1 cellular context compared by ENCODE assay signal in genomic region chr14:100067481-100067880, GRCh38.
A peak's percentile ranks its signal among the peaks of the same experiment; 100 is the strongest.
TF ChIP-seq lines count a peak whose summit lies in the region.

No MANE protein-coding gene starts in this region.

TF ChIP-seq in GM12878, 131 proteins besides CTCF, POLR2A, EP300 and RAD21 (continues in another document):
- TF ChIP-seq, protein P1, sequence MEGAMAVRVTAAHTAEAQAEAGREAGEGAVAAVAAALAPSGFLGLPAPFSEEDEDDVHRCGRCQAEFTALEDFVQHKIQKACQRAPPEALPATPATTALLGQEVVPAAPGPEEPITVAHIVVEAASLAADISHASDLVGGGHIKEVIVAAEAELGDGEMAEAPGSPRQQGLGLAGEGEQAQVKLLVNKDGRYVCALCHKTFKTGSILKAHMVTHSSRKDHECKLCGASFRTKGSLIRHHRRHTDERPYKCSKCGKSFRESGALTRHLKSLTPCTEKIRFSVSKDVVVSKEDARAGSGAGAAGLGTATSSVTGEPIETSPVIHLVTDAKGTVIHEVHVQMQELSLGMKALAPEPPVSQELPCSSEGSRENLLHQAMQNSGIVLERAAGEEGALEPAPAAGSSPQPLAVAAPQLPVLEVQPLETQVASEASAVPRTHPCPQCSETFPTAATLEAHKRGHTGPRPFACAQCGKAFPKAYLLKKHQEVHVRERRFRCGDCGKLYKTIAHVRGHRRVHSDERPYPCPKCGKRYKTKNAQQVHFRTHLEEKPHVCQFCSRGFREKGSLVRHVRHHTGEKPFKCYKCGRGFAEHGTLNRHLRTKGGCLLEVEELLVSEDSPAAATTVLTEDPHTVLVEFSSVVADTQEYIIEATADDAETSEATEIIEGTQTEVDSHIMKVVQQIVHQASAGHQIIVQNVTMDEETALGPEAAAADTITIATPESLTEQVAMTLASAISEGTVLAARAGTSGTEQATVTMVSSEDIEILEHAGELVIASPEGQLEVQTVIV (IDR thresholded peaks at IDR 0.05; ENCODE audit: borderline replicate concordance, partially characterized antibody): no peak
- TF ChIP-seq SUPT20H (IDR thresholded peaks at IDR 0.05; ENCODE audit: borderline replicate concordance, control insufficient read depth, low read depth, low read length) (no peak), FOXK2 (IDR thresholded peaks at IDR 0.05) (no peak), LARP7 (IDR thresholded peaks at IDR 0.05) (no peak), CBX5 (IDR thresholded peaks at IDR 0.05; ENCODE audit: low read depth) (no peak), BRCA1 (IDR thresholded peaks at IDR 0.05; ENCODE audit: low read depth, low read length) (no peak), RUNX3 (IDR thresholded peaks at IDR 0.05; ENCODE audit: low read length) (peak; percentile 33), NR2C1 (IDR thresholded peaks at IDR 0.05) (no peak), CHD2 (IDR thresholded peaks at IDR 0.05; ENCODE audit: borderline replicate concordance, low read depth, low read length) (0 out of 2 replicates have a peak, but pooled peaks have one; percentile 14), ETV6 (conservative IDR thresholded peaks at IDR 0.05 in 1 of 2, IDR thresholded peaks at IDR 0.05 in 1 of 2; ENCODE audit: borderline replicate concordance in 1 of 2, low read depth in 1 of 2) (no peak), MTA2 (IDR thresholded peaks at IDR 0.05; ENCODE audit: low read depth) (no peak), CBFB (IDR thresholded peaks at IDR 0.05; ENCODE audit: low read depth) (no peak), IRF4 (IDR thresholded peaks at IDR 0.05; ENCODE audit: low read depth, low read length) (no peak), ZZZ3 (IDR thresholded peaks at IDR 0.05; ENCODE audit: control insufficient read depth, insufficient read length, low read depth) (no peak), ZBED1 (IDR thresholded peaks at IDR 0.05; ENCODE audit: borderline replicate concordance) (no peak), SMC3 (IDR thresholded peaks at IDR 0.05; ENCODE audit: borderline replicate concordance, low read length) (no peak), NBN (IDR thresholded peaks at IDR 0.05) (no peak), USF1 (IDR thresholded peaks at IDR 0.05; ENCODE audit: borderline replicate concordance, extremely low read length, insufficient read depth, low read depth, low read length) (no peak), SMARCA5 (IDR thresholded peaks at IDR 0.05) (no peak), ZNF384 (IDR thresholded peaks at IDR 0.05; ENCODE audit: borderline replicate concordance, low read depth, low read length) (no peak), CBX3 (IDR thresholded peaks at IDR 0.05; ENCODE audit: borderline replicate concordance, low read depth) (no peak), YBX1 (IDR thresholded peaks at IDR 0.05) (no peak), KLF5 (IDR thresholded peaks at IDR 0.05; ENCODE audit: partially characterized antibody) (no peak), KDM1A (IDR thresholded peaks at IDR 0.05; ENCODE audit: borderline replicate concordance) (no peak), HCFC1 (IDR thresholded peaks at IDR 0.05; ENCODE audit: low read length) (no peak), MXI1 (IDR thresholded peaks at IDR 0.05; ENCODE audit: low read depth, low read length) (no peak), STAT3 (IDR thresholded peaks at IDR 0.05; ENCODE audit: low read depth, low read length) (no peak), MEF2A (IDR thresholded peaks at IDR 0.05; ENCODE audit: insufficient read depth, low read depth, low read length) (no peak), DPF2 (IDR thresholded peaks at IDR 0.05) (no peak), BHLHE40 (IDR thresholded peaks at IDR 0.05; ENCODE audit: borderline replicate concordance in 1 of 2, low read depth in 2 of 2, low read length in 1 of 2) (no peak)
- TF ChIP-seq, protein P2, sequence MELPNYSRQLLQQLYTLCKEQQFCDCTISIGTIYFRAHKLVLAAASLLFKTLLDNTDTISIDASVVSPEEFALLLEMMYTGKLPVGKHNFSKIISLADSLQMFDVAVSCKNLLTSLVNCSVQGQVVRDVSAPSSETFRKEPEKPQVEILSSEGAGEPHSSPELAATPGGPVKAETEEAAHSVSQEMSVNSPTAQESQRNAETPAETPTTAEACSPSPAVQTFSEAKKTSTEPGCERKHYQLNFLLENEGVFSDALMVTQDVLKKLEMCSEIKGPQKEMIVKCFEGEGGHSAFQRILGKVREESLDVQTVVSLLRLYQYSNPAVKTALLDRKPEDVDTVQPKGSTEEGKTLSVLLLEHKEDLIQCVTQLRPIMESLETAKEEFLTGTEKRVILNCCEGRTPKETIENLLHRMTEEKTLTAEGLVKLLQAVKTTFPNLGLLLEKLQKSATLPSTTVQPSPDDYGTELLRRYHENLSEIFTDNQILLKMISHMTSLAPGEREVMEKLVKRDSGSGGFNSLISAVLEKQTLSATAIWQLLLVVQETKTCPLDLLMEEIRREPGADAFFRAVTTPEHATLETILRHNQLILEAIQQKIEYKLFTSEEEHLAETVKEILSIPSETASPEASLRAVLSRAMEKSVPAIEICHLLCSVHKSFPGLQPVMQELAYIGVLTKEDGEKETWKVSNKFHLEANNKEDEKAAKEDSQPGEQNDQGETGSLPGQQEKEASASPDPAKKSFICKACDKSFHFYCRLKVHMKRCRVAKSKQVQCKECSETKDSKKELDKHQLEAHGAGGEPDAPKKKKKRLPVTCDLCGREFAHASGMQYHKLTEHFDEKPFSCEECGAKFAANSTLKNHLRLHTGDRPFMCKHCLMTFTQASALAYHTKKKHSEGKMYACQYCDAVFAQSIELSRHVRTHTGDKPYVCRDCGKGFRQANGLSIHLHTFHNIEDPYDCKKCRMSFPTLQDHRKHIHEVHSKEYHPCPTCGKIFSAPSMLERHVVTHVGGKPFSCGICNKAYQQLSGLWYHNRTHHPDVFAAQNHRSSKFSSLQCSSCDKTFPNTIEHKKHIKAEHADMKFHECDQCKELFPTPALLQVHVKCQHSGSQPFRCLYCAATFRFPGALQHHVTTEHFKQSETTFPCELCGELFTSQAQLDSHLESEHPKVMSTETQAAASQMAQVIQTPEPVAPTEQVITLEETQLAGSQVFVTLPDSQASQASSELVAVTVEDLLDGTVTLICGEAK (IDR thresholded peaks at IDR 0.05; ENCODE audit: borderline replicate concordance): no peak
- TF ChIP-seq, protein P3, sequence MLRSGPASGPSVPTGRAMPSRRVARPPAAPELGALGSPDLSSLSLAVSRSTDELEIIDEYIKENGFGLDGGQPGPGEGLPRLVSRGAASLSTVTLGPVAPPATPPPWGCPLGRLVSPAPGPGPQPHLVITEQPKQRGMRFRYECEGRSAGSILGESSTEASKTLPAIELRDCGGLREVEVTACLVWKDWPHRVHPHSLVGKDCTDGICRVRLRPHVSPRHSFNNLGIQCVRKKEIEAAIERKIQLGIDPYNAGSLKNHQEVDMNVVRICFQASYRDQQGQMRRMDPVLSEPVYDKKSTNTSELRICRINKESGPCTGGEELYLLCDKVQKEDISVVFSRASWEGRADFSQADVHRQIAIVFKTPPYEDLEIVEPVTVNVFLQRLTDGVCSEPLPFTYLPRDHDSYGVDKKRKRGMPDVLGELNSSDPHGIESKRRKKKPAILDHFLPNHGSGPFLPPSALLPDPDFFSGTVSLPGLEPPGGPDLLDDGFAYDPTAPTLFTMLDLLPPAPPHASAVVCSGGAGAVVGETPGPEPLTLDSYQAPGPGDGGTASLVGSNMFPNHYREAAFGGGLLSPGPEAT (IDR thresholded peaks at IDR 0.05; ENCODE audit: low read depth): no peak
- TF ChIP-seq, protein P4, sequence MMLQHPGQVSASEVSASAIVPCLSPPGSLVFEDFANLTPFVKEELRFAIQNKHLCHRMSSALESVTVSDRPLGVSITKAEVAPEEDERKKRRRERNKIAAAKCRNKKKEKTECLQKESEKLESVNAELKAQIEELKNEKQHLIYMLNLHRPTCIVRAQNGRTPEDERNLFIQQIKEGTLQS (IDR thresholded peaks at IDR 0.05; ENCODE audit: borderline replicate concordance, extremely low read depth, low read depth, low read length): no peak
- TF ChIP-seq, protein P5, sequence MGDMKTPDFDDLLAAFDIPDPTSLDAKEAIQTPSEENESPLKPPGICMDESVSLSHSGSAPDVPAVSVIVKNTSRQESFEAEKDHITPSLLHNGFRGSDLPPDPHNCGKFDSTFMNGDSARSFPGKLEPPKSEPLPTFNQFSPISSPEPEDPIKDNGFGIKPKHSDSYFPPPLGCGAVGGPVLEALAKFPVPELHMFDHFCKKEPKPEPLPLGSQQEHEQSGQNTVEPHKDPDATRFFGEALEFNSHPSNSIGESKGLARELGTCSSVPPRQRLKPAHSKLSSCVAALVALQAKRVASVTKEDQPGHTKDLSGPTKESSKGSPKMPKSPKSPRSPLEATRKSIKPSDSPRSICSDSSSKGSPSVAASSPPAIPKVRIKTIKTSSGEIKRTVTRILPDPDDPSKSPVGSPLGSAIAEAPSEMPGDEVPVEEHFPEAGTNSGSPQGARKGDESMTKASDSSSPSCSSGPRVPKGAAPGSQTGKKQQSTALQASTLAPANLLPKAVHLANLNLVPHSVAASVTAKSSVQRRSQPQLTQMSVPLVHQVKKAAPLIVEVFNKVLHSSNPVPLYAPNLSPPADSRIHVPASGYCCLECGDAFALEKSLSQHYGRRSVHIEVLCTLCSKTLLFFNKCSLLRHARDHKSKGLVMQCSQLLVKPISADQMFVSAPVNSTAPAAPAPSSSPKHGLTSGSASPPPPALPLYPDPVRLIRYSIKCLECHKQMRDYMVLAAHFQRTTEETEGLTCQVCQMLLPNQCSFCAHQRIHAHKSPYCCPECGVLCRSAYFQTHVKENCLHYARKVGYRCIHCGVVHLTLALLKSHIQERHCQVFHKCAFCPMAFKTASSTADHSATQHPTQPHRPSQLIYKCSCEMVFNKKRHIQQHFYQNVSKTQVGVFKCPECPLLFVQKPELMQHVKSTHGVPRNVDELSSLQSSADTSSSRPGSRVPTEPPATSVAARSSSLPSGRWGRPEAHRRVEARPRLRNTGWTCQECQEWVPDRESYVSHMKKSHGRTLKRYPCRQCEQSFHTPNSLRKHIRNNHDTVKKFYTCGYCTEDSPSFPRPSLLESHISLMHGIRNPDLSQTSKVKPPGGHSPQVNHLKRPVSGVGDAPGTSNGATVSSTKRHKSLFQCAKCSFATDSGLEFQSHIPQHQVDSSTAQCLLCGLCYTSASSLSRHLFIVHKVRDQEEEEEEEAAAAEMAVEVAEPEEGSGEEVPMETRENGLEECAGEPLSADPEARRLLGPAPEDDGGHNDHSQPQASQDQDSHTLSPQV (IDR thresholded peaks at IDR 0.05): no peak
- TF ChIP-seq, protein P6, sequence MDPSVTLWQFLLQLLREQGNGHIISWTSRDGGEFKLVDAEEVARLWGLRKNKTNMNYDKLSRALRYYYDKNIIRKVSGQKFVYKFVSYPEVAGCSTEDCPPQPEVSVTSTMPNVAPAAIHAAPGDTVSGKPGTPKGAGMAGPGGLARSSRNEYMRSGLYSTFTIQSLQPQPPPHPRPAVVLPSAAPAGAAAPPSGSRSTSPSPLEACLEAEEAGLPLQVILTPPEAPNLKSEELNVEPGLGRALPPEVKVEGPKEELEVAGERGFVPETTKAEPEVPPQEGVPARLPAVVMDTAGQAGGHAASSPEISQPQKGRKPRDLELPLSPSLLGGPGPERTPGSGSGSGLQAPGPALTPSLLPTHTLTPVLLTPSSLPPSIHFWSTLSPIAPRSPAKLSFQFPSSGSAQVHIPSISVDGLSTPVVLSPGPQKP (IDR thresholded peaks at IDR 0.05; ENCODE audit: low read depth, low read length): no peak
- TF ChIP-seq, protein P7, sequence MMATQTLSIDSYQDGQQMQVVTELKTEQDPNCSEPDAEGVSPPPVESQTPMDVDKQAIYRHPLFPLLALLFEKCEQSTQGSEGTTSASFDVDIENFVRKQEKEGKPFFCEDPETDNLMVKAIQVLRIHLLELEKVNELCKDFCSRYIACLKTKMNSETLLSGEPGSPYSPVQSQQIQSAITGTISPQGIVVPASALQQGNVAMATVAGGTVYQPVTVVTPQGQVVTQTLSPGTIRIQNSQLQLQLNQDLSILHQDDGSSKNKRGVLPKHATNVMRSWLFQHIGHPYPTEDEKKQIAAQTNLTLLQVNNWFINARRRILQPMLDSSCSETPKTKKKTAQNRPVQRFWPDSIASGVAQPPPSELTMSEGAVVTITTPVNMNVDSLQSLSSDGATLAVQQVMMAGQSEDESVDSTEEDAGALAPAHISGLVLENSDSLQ (IDR thresholded peaks at IDR 0.05): no peak
- TF ChIP-seq, protein P8, sequence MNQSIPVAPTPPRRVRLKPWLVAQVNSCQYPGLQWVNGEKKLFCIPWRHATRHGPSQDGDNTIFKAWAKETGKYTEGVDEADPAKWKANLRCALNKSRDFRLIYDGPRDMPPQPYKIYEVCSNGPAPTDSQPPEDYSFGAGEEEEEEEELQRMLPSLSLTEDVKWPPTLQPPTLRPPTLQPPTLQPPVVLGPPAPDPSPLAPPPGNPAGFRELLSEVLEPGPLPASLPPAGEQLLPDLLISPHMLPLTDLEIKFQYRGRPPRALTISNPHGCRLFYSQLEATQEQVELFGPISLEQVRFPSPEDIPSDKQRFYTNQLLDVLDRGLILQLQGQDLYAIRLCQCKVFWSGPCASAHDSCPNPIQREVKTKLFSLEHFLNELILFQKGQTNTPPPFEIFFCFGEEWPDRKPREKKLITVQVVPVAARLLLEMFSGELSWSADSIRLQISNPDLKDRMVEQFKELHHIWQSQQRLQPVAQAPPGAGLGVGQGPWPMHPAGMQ (IDR thresholded peaks at IDR 0.05; ENCODE audit: borderline replicate concordance): no peak
- TF ChIP-seq, protein P9, sequence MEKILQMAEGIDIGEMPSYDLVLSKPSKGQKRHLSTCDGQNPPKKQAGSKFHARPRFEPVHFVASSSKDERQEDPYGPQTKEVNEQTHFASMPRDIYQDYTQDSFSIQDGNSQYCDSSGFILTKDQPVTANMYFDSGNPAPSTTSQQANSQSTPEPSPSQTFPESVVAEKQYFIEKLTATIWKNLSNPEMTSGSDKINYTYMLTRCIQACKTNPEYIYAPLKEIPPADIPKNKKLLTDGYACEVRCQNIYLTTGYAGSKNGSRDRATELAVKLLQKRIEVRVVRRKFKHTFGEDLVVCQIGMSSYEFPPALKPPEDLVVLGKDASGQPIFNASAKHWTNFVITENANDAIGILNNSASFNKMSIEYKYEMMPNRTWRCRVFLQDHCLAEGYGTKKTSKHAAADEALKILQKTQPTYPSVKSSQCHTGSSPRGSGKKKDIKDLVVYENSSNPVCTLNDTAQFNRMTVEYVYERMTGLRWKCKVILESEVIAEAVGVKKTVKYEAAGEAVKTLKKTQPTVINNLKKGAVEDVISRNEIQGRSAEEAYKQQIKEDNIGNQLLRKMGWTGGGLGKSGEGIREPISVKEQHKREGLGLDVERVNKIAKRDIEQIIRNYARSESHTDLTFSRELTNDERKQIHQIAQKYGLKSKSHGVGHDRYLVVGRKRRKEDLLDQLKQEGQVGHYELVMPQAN (conservative IDR thresholded peaks at IDR 0.05): no peak
